Comparison of ENCODE assay signal across 12 cellular contexts in genomic region chr15:66730168-66731014, GRCh38. TPM values are rescaled to one million over a fixed set of nuclear protein-coding genes. Genes with fewer than 3 reads are reported as not detected.
DNase-seq lines count a peak whose midpoint lies in the region; ATAC-seq, FAIRE-seq and TF ChIP-seq lines count a peak whose summit lies in the region.
"Had no signal": no experiment of that assay in that cellular context is flagged by ENCODE, and none has a peak within 500 bp of the region (broad histone marks: within the 10 kb centered on the region; RNA-seq: fewer than 3 reads in every experiment).

No MANE protein-coding gene starts in this region.

- H2BK5ac ChIP-seq in H1 (ENCODE audit: low read depth, low read length): no peak overlapping the region

- H4K20me1 ChIP-seq in H1 (replicated peaks in 1 of 2; ENCODE audit: control insufficient read depth in 1 of 2, insufficient read depth in 2 of 2, low read length in 2 of 2): no peaks in the 10 kb centered on the region

- H3K9me3 ChIP-seq in MG63 (no peaks in the 10 kb centered on the region), H1 (ENCODE audit: insufficient read depth in 2 of 2, low read depth in 1 of 2, low read length in 1 of 2) (no peaks in the 10 kb centered on the region)

- TF ChIP-seq EP300 in H1 (IDR thresholded peaks at IDR 0.05; ENCODE audit: borderline replicate concordance in 1 of 2, low read depth in 2 of 2, low read length in 2 of 2): no peak

- peak overlapping the region; percentile 38 for H3K27ac Mint-ChIP-seq in osteocyte (ENCODE audit: unreplicated experiment)
- H3K27ac Mint-ChIP-seq: memory B cell; stimulated activated naive B cell treated with anti-CD40 and anti-IgM and Interleukin-4, amounts not matched to agents 10 μg/mL and 1 μg/mL and 100 μg/mL, for 72 hours had no signal

- peaks cover 56% of the 10 kb centered on the region for H3K4me1 Mint-ChIP-seq in osteocyte (ENCODE audit: unreplicated experiment)
- H3K4me1 Mint-ChIP-seq: stimulated activated naive B cell treated with anti-CD40 and anti-IgM and Interleukin-4, amounts not matched to agents 10 μg/mL and 1 μg/mL and 100 μg/mL, for 72 hours had no signal

- no peaks in the 10 kb centered on the region for H3K79me1 ChIP-seq in H1 (ENCODE audit: low read depth, low read length)

- H3K4me1 ChIP-seq in H1 (replicated peaks in 1 of 4; ENCODE audit: control insufficient read depth in 3 of 4, insufficient read depth in 4 of 4, low read length in 3 of 4): peaks cover 0 to 10% (median 3%) of the 10 kb centered on the region in 4 experiments; a peak in 3 of 7 replicates

- H2BK120ac ChIP-seq in H1 (replicated peaks; ENCODE audit: low read depth, low read length): no peak overlapping the region

- H3K18ac ChIP-seq in H1 (ENCODE audit: extremely low read depth, low read length): no peak overlapping the region; the same call in 1 of the 2 replicates

- H2BK15ac ChIP-seq in H1 (ENCODE audit: low read length): no peak overlapping the region

- no peak overlapping the region for H3K27ac ChIP-seq in H1 (ENCODE audit: low read depth, low read length)

- H3K23me2 ChIP-seq in H1 (ENCODE audit: low read depth, low read length): peaks cover 1% of the 10 kb centered on the region; the same call in 1 of the 2 replicates

- no peak overlapping the region for H3K14ac ChIP-seq in H1 (ENCODE audit: insufficient read length)

- no peaks in the 10 kb centered on the region for H3K9me3 Mint-ChIP-seq in osteocyte (ENCODE audit: unreplicated experiment)
- H3K9me3 Mint-ChIP-seq: memory B cell; stimulated activated naive B cell treated with anti-CD40 and anti-IgM and Interleukin-4, amounts not matched to agents 10 μg/mL and 1 μg/mL and 100 μg/mL, for 72 hours had no signal

- FAIRE-seq in H1 (lab: Jason Lieb, UNC): no peak
- FAIRE-seq in GM19239 (lab: Jason Lieb, UNC): no peak
- FAIRE-seq: G401.6 had no signal

- no peak overlapping the region for H4K8ac ChIP-seq in H1 (ENCODE audit: extremely low read depth, insufficient read depth, low read length)

- 83% methylated on average over 4 of the region's 4 CpGs; no CpG with 5 or more reads in 1 of the 2 experiments for WGBS in H1 (ENCODE audit: extremely low coverage in 1 of 2, insufficient coverage in 1 of 2, insufficient read length in 1 of 2, insufficient replicate concordance in 2 of 2, low coverage in 1 of 2, low lambda C conversion rate in 2 of 2, missing lambda C conversion rate in 1 of 2), 2 experiments

- H3K23ac ChIP-seq in H1 (ENCODE audit: insufficient read length): no peak overlapping the region

- H2AK5ac ChIP-seq in H1 (ENCODE audit: low read depth, low read length): no peak overlapping the region

- no peak overlapping the region for H3K56ac ChIP-seq in H1 (replicated peaks; ENCODE audit: insufficient read length, low read depth, low read length)

- 0 out of 2 replicates have a peak overlapping the region, but pooled peaks have one; percentile 10 for H2BK20ac ChIP-seq in H1 (ENCODE audit: low read length)

- H3K27me3 Mint-ChIP-seq in osteocyte (ENCODE audit: unreplicated experiment): no peaks in the 10 kb centered on the region

- H2BK12ac ChIP-seq in H1 (ENCODE audit: low read depth, low read length): no peak overlapping the region

- no peak overlapping the region for H4K5ac ChIP-seq in H1 (ENCODE audit: insufficient read length, low read depth, low read length)

- H2AFZ ChIP-seq in H1 (ENCODE audit: low read length): no peak overlapping the region

- DNase-seq in Daoy (ENCODE audit: low read depth) (peak; percentile 64), MG63 (peak; percentile 63), H1 (ENCODE audit: low read depth in 1 of 2, low spot score in 2 of 2) (no peak), osteocyte (ENCODE audit: extremely low spot score, unreplicated experiment) (no peak), NCI-H345 treated with DMSO at 0.1 percent for 48 hours (lab: John Stamatoyannopoulos, UW; ENCODE audit: unreplicated experiment) (no peak), GM19239 (ENCODE audit: insufficient read length, low spot score) (no peak), NCI-H524 (lab: John Stamatoyannopoulos, UW) (no peak)
- DNase-seq: NCI-H2107; stimulated activated naive B cell treated with anti-CD40 and anti-IgM and Interleukin-4, amounts not matched to agents 10 μg/mL and 1 μg/mL and 100 μg/mL, for 72 hours had no signal

- H3K4me3 Mint-ChIP-seq in osteocyte (ENCODE audit: unreplicated experiment): no peak overlapping the region
- H3K4me3 Mint-ChIP-seq: memory B cell; stimulated activated naive B cell treated with anti-CD40 and anti-IgM and Interleukin-4, amounts not matched to agents 10 μg/mL and 1 μg/mL and 100 μg/mL, for 72 hours had no signal

- H3K36me3 ChIP-seq in MG63: peaks cover 51% of the 10 kb centered on the region
- H3K36me3 ChIP-seq in H1 (ENCODE audit: control insufficient read depth in 2 of 4, insufficient read depth in 4 of 4, low read length in 3 of 4): no peaks in the 10 kb centered on the region

- 0 out of 4 replicates have a peak overlapping the region, but pooled peaks of 1 of the 2 experiments have one; percentile 8 for H3K4me2 ChIP-seq in H1 (ENCODE audit: insufficient read depth in 1 of 2, low read depth in 2 of 2, low read length in 2 of 2)

- no peak for ATAC-seq in HG03196 (IDR thresholded peaks at IDR 0.05; ENCODE audit: unreplicated experiment)

- H3K4ac ChIP-seq in H1 (replicated peaks; ENCODE audit: insufficient read length, low read depth, low read length): no peak overlapping the region

- H3K79me2 ChIP-seq in H1 (ENCODE audit: control insufficient read depth in 1 of 2, insufficient read depth in 2 of 2, low read length in 2 of 2): no peaks in the 10 kb centered on the region

- TF ChIP-seq POLR2A in H1 (IDR thresholded peaks at IDR 0.05; ENCODE audit: control extremely low read depth in 1 of 2, low read depth in 2 of 2, low read length in 2 of 2): no peak

- CTCF ChIA-PET in H1 (lab: Charles Lee; ENCODE audit: partially characterized antibody): interaction anchor here (0.6 to 1.2 kb wide), 3 partner anchors 11 to 120 kb away, joined by 3 to 8 read pairs (median 3); no protein-coding TSS in a partner anchor

- H3K27me3 ChIP-seq in MG63: no peaks in the 10 kb centered on the region
- H3K27me3 ChIP-seq in H1 (replicated peaks in 1 of 4; ENCODE audit: control insufficient read depth in 3 of 4, extremely low read depth in 1 of 4, insufficient read depth in 3 of 4, low read length in 3 of 4): no peaks in the 10 kb centered on the region

- H3K36me3 Mint-ChIP-seq in osteocyte (ENCODE audit: unreplicated experiment): peaks cover 6% of the 10 kb centered on the region
- H3K36me3 Mint-ChIP-seq: memory B cell; stimulated activated naive B cell treated with anti-CD40 and anti-IgM and Interleukin-4, amounts not matched to agents 10 μg/mL and 1 μg/mL and 100 μg/mL, for 72 hours had no signal

- POLR2A ChIA-PET in H1 (lab: Charles Lee; ENCODE audit: partially characterized antibody): interaction anchor here (0.7 kb wide), 1 partner anchor 13 kb away, joined by 3 read pairs; no protein-coding TSS in a partner anchor

- no peak overlapping the region for H4K91ac ChIP-seq in H1 (replicated peaks; ENCODE audit: insufficient read length, low read length)

- no peak for TF ChIP-seq CTCF in H1 (IDR thresholded peaks at IDR 0.05; ENCODE audit: control extremely low read depth in 1 of 3, insufficient read depth in 1 of 3, low read depth in 1 of 3, low read length in 3 of 3)
- no peak for TF ChIP-seq CTCF in osteocyte (IDR thresholded peaks at IDR 0.05)

- H3K4me3 ChIP-seq in MG63: no peak overlapping the region
- H3K4me3 ChIP-seq in H1 (ENCODE audit: extremely low read depth in 1 of 4, insufficient read depth in 2 of 4, low read depth in 3 of 4, low read length in 4 of 4): no peak overlapping the region

- no peak for TF ChIP-seq RAD21 in H1 (IDR thresholded peaks at IDR 0.05 in 1 of 2, conservative IDR thresholded peaks at IDR 0.05 in 1 of 2; ENCODE audit: low read depth in 2 of 2, low read length in 2 of 2)

- no peak overlapping the region for H3K9ac ChIP-seq in H1 (replicated peaks in 1 of 4; ENCODE audit: extremely low read depth in 1 of 4, low read depth in 3 of 4, low read length in 3 of 4)

TF ChIP-seq in H1, 55 proteins besides CTCF, POLR2A, EP300 and RAD21:
- no peak for TF ChIP-seq POLR2AphosphoS5 (IDR thresholded peaks at IDR 0.05; ENCODE audit: low read depth, low read length)
- TF ChIP-seq RFX5 (IDR thresholded peaks at IDR 0.05; ENCODE audit: borderline replicate concordance, low read depth, low read length): no peak
- TF ChIP-seq HDAC2 (IDR thresholded peaks at IDR 0.05; ENCODE audit: borderline replicate concordance in 1 of 2, low read depth in 2 of 2, low read length in 2 of 2): no peak
- no peak for TF ChIP-seq SIRT6 (IDR thresholded peaks at IDR 0.05; ENCODE audit: low read length)
- TF ChIP-seq ZNF274 (IDR thresholded peaks at IDR 0.05; ENCODE audit: borderline replicate concordance, extremely low read depth, low read length): no peak
- TF ChIP-seq SIX5 (IDR thresholded peaks at IDR 0.05; ENCODE audit: low read depth, low read length): no peak
- no peak for TF ChIP-seq MAFK (IDR thresholded peaks at IDR 0.05; ENCODE audit: low read depth, low read length)
- no peak for TF ChIP-seq NANOG (IDR thresholded peaks at IDR 0.05; ENCODE audit: insufficient read depth, low read depth, low read length, poor library complexity, severe bottlenecking)
- TF ChIP-seq SP1 (IDR thresholded peaks at IDR 0.05; ENCODE audit: low read depth, low read length): no peak
- TF ChIP-seq CBX5 (IDR thresholded peaks at IDR 0.05; ENCODE audit: low read depth, low read length): no peak
- no peak for TF ChIP-seq KDM1A (IDR thresholded peaks at IDR 0.05; ENCODE audit: borderline replicate concordance, low read length)
- TF ChIP-seq TCF12 (IDR thresholded peaks at IDR 0.05; ENCODE audit: low read depth, low read length): no peak
- TF ChIP-seq CREB1 (IDR thresholded peaks at IDR 0.05): no peak
TF ChIP-seq in H1: peak in this region for 0.

RNA-seq across cellular contexts. Expression of gene SMAD6, which starts 28.4 kb away (rescaled TPM):
- total RNA-seq in Daoy (2014; rRNA removed; shearing (Covaris generic)): 9.0 and 12.2 TPM in 2 replicates
- 34.3 and 37.8 TPM in 2 replicates for total RNA-seq in MG63 (2014; rRNA removed; shearing (Covaris generic); ENCODE audit: low replicate concordance)
- 7.0 and 7.6 TPM in 2 replicates for total RNA-seq in H1 (2021; fragmentation: NEBNext Ultra II Directional; extraction: Animal tissue kit (Norgen Biotek cat#: 25700))
- 1.8 and 3.4 TPM in 2 replicates for polyA plus RNA-seq in H1 (2011; rRNA removed)
- polyA plus RNA-seq in H1 (2011; cell fraction: cytosol; rRNA removed): 2.6 TPM
- 11.4 TPM for polyA plus RNA-seq in H1 (2011; cell fraction: nucleus; rRNA removed)
- polyA plus RNA-seq in H1 (2012, experiment 1 of 2): 2.9 to 3.9 TPM (median 3.1 TPM) in 4 replicates
- polyA plus RNA-seq in H1 (2012, experiment 2 of 2): 2.1 TPM
- polyA plus RNA-seq in H1 (2013, experiment 1 of 2): 1.9 TPM
- polyA plus RNA-seq in H1 (2013, experiment 2 of 2): 2.1 TPM
- polyA minus RNA-seq in H1 (2011; rRNA and poly(A)+ RNA removed): 3.9 and 6.1 TPM in 2 replicates
- 6.3 TPM for polyA minus RNA-seq in H1 (2011; cell fraction: cytosol; rRNA and poly(A)+ RNA removed)
- polyA minus RNA-seq in H1 (2011; cell fraction: nucleus; rRNA and poly(A)+ RNA removed): 12.2 TPM
- 14.6 and 17.5 TPM in 2 replicates for total RNA-seq in osteocyte

Comparison
In these comparisons a context has a peak if more than half of its experiments do, and no peak if none do; other contexts are left out.
1. DNase-seq: peak in Daoy (single experiment) and MG63 (single experiment); none in H1 (0 of 2), osteocyte (single experiment), NCI-H345 treated with DMSO at 0.1 percent for 48 hours (single experiment), GM19239 (single experiment) and NCI-H524 (0 of 2).